9 cellular contexts compared by ENCODE assay signal in genomic region chr6:46410330-46410953, GRCh38.
DNase-seq lines count a peak whose midpoint lies in the region; ATAC-seq, FAIRE-seq and TF ChIP-seq lines count a peak whose summit lies in the region.
"Had no signal": no experiment of that assay in that cellular context is flagged by ENCODE, and none has a peak within 500 bp of the region (broad histone marks: within the 10 kb centered on the region; RNA-seq: fewer than 3 reads in every experiment).

No MANE protein-coding gene starts in this region.

- WGBS in A549 (ENCODE audit: missing lambda C conversion rate): 9% methylated on average over 5 of the region's 5 CpGs

- H3K4me2 ChIP-seq in A549: no peak overlapping the region

- DNase-seq in A549 (ENCODE audit: low read depth in 1 of 2, low spot score in 1 of 2): no peak
- DNase-seq in GM10248 (ENCODE audit: extremely low spot score): peak; percentile 50
- DNase-seq in NCI-H1092 treated with DMSO at 0.1 percent for 48 hours (lab: John Stamatoyannopoulos, UW): peak; percentile 70
- DNase-seq in WERI-Rb-1: no peak
- DNase-seq in left cardiac atrium: no peak
- peak; percentile 10 for DNase-seq in smooth muscle cell of the brain vasculature (ENCODE audit: low read depth, low spot score)
- no peak for DNase-seq in T-helper 2 cell treated with Interferon-gamma antibody and Interleukin-4, amounts not matched to agents 5 μg/mL and 100 μg/mL, for 36 hours (ENCODE audit: low spot score)
- DNase-seq: stimulated activated naive B cell treated with anti-CD40 and anti-IgM and Interleukin-4, amounts not matched to agents 10 μg/mL and 1 μg/mL and 100 μg/mL, for 72 hours had no signal

- H3K4me1 Mint-ChIP-seq in T-helper 2 cell treated with Interferon-gamma antibody and Interleukin-4, amounts not matched to agents 5 μg/mL and 100 μg/mL, for 36 hours (ENCODE audit: low read depth): no peaks in the 10 kb centered on the region

- no peak for TF ChIP-seq POLR2A in A549 (IDR thresholded peaks at IDR 0.05; ENCODE audit: low read length)

- H3K27ac ChIP-seq in A549: no peak overlapping the region
- no peak overlapping the region for H3K27ac ChIP-seq in WERI-Rb-1

- no peaks in the 10 kb centered on the region for H3K27me3 ChIP-seq in WERI-Rb-1 (ENCODE audit: insufficient read depth, low read depth, severe bottlenecking)

- H3K27ac Mint-ChIP-seq in T-helper 2 cell treated with Interferon-gamma antibody and Interleukin-4, amounts not matched to agents 5 μg/mL and 100 μg/mL, for 36 hours: no peak overlapping the region
- H3K27ac Mint-ChIP-seq: stimulated activated naive B cell treated with anti-CD40 and anti-IgM and Interleukin-4, amounts not matched to agents 10 μg/mL and 1 μg/mL and 100 μg/mL, for 72 hours had no signal

- no peak for FAIRE-seq in A549 (lab: Jason Lieb, UNC)

- no peak for TF ChIP-seq EP300 in A549 (IDR thresholded peaks at IDR 0.05)

- no peaks in the 10 kb centered on the region for H3K9me3 Mint-ChIP-seq in T-helper 2 cell treated with Interferon-gamma antibody and Interleukin-4, amounts not matched to agents 5 μg/mL and 100 μg/mL, for 36 hours
- H3K9me3 Mint-ChIP-seq: stimulated activated naive B cell treated with anti-CD40 and anti-IgM and Interleukin-4, amounts not matched to agents 10 μg/mL and 1 μg/mL and 100 μg/mL, for 72 hours had no signal

- intact Hi-C loops in left cardiac atrium (cut with DNase I): loop anchor here (1.0 to 10.0 kb wide), 4 partner anchors 188 to 364 kb away; no protein-coding TSS in a partner anchor

- POLR2A ChIA-PET in A549 (lab: Yijun Ruan, JAX) (no interaction called here), GM10248 (lab: Yijun Ruan, JAX) (no interaction called here)

- CTCF ChIA-PET in A549 (lab: Yijun Ruan, JAX) (interaction anchor here (0.8 to 1.4 kb wide), 4 partner anchors 8 to 324 kb away, joined by 3 to 5 read pairs (median 3); no protein-coding TSS in a partner anchor), GM10248 (lab: Yijun Ruan, JAX) (interaction anchor here (0.7 to 10.9 kb wide), 30 partner anchors 8 to 486 kb away, joined by 3 to 139 read pairs (median 6); no protein-coding TSS in a partner anchor)

- H3K4me3 Mint-ChIP-seq in T-helper 2 cell treated with Interferon-gamma antibody and Interleukin-4, amounts not matched to agents 5 μg/mL and 100 μg/mL, for 36 hours: no peak overlapping the region
- H3K4me3 Mint-ChIP-seq: stimulated activated naive B cell treated with anti-CD40 and anti-IgM and Interleukin-4, amounts not matched to agents 10 μg/mL and 1 μg/mL and 100 μg/mL, for 72 hours had no signal

- H3K36me3 Mint-ChIP-seq in T-helper 2 cell treated with Interferon-gamma antibody and Interleukin-4, amounts not matched to agents 5 μg/mL and 100 μg/mL, for 36 hours (ENCODE audit: low read depth): no peaks in the 10 kb centered on the region
- H3K36me3 Mint-ChIP-seq: stimulated activated naive B cell treated with anti-CD40 and anti-IgM and Interleukin-4, amounts not matched to agents 10 μg/mL and 1 μg/mL and 100 μg/mL, for 72 hours had no signal

- TF ChIP-seq RAD21 in A549 (conservative IDR thresholded peaks at IDR 0.05 in 1 of 2, IDR thresholded peaks at IDR 0.05 in 1 of 2): no peak

- no peaks in the 10 kb centered on the region for H3K36me3 ChIP-seq in WERI-Rb-1

- ATAC-seq in A549: no peak
- peak; percentile 42 to 53 for ATAC-seq in left cardiac atrium
- no peak for ATAC-seq in HG02970 (IDR thresholded peaks at IDR 0.05; ENCODE audit: low FRiP score, unreplicated experiment)

- no peak for TF ChIP-seq CTCF in A549 (IDR thresholded peaks at IDR 0.05)
- TF ChIP-seq CTCF in GM10248 (IDR thresholded peaks at IDR 0.05; ENCODE audit: control extremely low read depth, extremely low read depth, low read depth, missing control alignments): peak; percentile 68
- peak; percentile 53 for TF ChIP-seq CTCF in WERI-Rb-1 (IDR thresholded peaks at IDR 0.05; ENCODE audit: low read depth, low read length)

- H3K27me3 Mint-ChIP-seq in T-helper 2 cell treated with Interferon-gamma antibody and Interleukin-4, amounts not matched to agents 5 μg/mL and 100 μg/mL, for 36 hours (ENCODE audit: low read depth): no peaks in the 10 kb centered on the region

- H3K4me3 ChIP-seq in A549 (no peak overlapping the region), WERI-Rb-1 (ENCODE audit: low read depth, low read length) (no peak overlapping the region)

- no peaks in the 10 kb centered on the region for H3K4me1 ChIP-seq in A549

- H3K9me3 ChIP-seq in A549: no peaks in the 10 kb centered on the region
- no peaks in the 10 kb centered on the region for H3K9me3 ChIP-seq in WERI-Rb-1 (ENCODE audit: severe bottlenecking)

TF ChIP-seq in A549, 52 proteins besides CTCF, POLR2A, EP300 and RAD21:
- TF ChIP-seq SMC3 (IDR thresholded peaks at IDR 0.05) (0 out of 3 replicates have a peak, but pooled peaks have one; percentile 6), CBX8 (IDR thresholded peaks at IDR 0.05) (no peak), JUN (IDR thresholded peaks at IDR 0.05) (no peak), KDM5A (IDR thresholded peaks at IDR 0.05) (no peak)

Comparison
In these comparisons a context has a peak if more than half of its experiments do, and no peak if none do; other contexts are left out.
1. ATAC-seq: peak in left cardiac atrium (2 of 2); none in A549 (0 of 2) and HG02970 (single experiment).
2. DNase-seq: peak in GM10248 (single experiment), NCI-H1092 treated with DMSO at 0.1 percent for 48 hours (single experiment) and smooth muscle cell of the brain vasculature (single experiment); none in A549 (0 of 2), WERI-Rb-1 (single experiment), left cardiac atrium (single experiment) and T-helper 2 cell treated with Interferon-gamma antibody and Interleukin-4, amounts not matched to agents 5 μg/mL and 100 μg/mL, for 36 hours (single experiment).